In genomic region chr18:8341481-8342230, GRCh38 we compare ENCODE assay signal across 1 cellular context.
TF ChIP-seq lines count a peak whose summit lies in the region.

No MANE protein-coding gene starts in this region.

TF ChIP-seq in HepG2, 621 proteins besides CTCF, POLR2A, EP300 and RAD21 (continued from another document and continues in another):
- TF ChIP-seq FOXC1 (CRISPR knock-in tag; IDR thresholded peaks at IDR 0.05; ENCODE audit: borderline replicate concordance): no peak
- no peak for TF ChIP-seq SMAD9 (CRISPR knock-in tag; IDR thresholded peaks at IDR 0.05)
- no peak for TF ChIP-seq HDAC6 (IDR thresholded peaks at IDR 0.05; ENCODE audit: low read depth, low read length)
- no peak for TF ChIP-seq CSRNP2 (CRISPR knock-in tag; conservative IDR thresholded peaks at IDR 0.05; ENCODE audit: low read depth)
- 0 out of 2 replicates have a peak, but pooled peaks have one; percentile 44 for TF ChIP-seq SALL2 (CRISPR knock-in tag; IDR thresholded peaks at IDR 0.05)
- TF ChIP-seq SOX13 (IDR thresholded peaks at IDR 0.05): peak; percentile 69; the same call in 1 of the 2 replicates
- TF ChIP-seq SOX13 (CRISPR knock-in tag; conservative IDR thresholded peaks at IDR 0.05 in 1 of 2, IDR thresholded peaks at IDR 0.05 in 1 of 2): peak in 1 of 2 experiments; percentile 84; a peak in 2 of 4 replicates
- peak; percentile 29; the same call in 1 of the 2 replicates for TF ChIP-seq ZNF331 (CRISPR knock-in tag; IDR thresholded peaks at IDR 0.05)
- TF ChIP-seq ZNF574 (CRISPR knock-in tag; IDR thresholded peaks at IDR 0.05): peak; percentile 45; the same call in 1 of the 2 replicates
- 0 out of 2 replicates have a peak, but pooled peaks have one; percentile 53 for TF ChIP-seq ZC3H13 (CRISPR knock-in tag; IDR thresholded peaks at IDR 0.05)
- TF ChIP-seq MYC (CRISPR knock-in tag; IDR thresholded peaks at IDR 0.05; ENCODE audit: borderline replicate concordance): peak; percentile 43; the same call in 1 of the 2 replicates
- no peak for TF ChIP-seq PRMT3 (CRISPR knock-in tag; IDR thresholded peaks at IDR 0.05; ENCODE audit: borderline replicate concordance, low read depth)
- TF ChIP-seq RNF2 (conservative IDR thresholded peaks at IDR 0.05; ENCODE audit: low read depth): no peak
- TF ChIP-seq KLF13 (CRISPR knock-in tag; IDR thresholded peaks at IDR 0.05): no peak
- TF ChIP-seq ZNF264 (CRISPR knock-in tag; IDR thresholded peaks at IDR 0.05): 0 out of 2 replicates have a peak, but pooled peaks have one; percentile 63
- TF ChIP-seq, protein P1, sequence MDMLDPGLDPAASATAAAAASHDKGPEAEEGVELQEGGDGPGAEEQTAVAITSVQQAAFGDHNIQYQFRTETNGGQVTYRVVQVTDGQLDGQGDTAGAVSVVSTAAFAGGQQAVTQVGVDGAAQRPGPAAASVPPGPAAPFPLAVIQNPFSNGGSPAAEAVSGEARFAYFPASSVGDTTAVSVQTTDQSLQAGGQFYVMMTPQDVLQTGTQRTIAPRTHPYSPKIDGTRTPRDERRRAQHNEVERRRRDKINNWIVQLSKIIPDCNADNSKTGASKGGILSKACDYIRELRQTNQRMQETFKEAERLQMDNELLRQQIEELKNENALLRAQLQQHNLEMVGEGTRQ (IDR thresholded peaks at IDR 0.05; ENCODE audit: low read depth, low read length): no peak
- TF ChIP-seq, protein P1 (CRISPR knock-in tag; IDR thresholded peaks at IDR 0.05; ENCODE audit: borderline replicate concordance): no peak
- TF ChIP-seq ZSCAN21 (CRISPR knock-in tag; IDR thresholded peaks at IDR 0.05; ENCODE audit: borderline replicate concordance): no peak
- TF ChIP-seq KLF11 (CRISPR knock-in tag; IDR thresholded peaks at IDR 0.05): no peak
- peak; percentile 88 for TF ChIP-seq ZNF280D (CRISPR knock-in tag; IDR thresholded peaks at IDR 0.05)
- TF ChIP-seq ZBTB20 (CRISPR knock-in tag; IDR thresholded peaks at IDR 0.05; ENCODE audit: borderline replicate concordance, low read depth): peak; percentile 58; the same call in 1 of the 2 replicates
- TF ChIP-seq IKZF1 (IDR thresholded peaks at IDR 0.05): no peak
- TF ChIP-seq, protein P2, sequence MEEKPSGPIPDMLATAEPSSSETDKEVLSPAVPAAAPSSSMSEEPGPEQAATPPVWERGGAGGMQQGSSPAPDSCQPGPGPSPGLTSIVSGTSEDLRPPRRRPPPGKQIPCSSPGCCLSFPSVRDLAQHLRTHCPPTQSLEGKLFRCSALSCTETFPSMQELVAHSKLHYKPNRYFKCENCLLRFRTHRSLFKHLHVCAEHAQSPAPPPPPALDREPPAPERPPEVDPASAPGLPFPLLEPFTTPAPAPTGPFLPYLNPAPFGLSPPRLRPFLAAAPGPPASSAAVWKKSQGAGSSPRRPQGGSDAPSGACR (CRISPR knock-in tag; IDR thresholded peaks at IDR 0.05): no peak
- no peak; the same call in 1 of the 2 replicates for TF ChIP-seq FOXK1 (CRISPR knock-in tag; IDR thresholded peaks at IDR 0.05; ENCODE audit: borderline replicate concordance, low read depth)
- peak; percentile 78 for TF ChIP-seq ZNF263 (CRISPR knock-in tag; IDR thresholded peaks at IDR 0.05)
- TF ChIP-seq ZZZ3 (CRISPR knock-in tag; IDR thresholded peaks at IDR 0.05; ENCODE audit: borderline replicate concordance): no peak
- no peak for TF ChIP-seq TAF1 (CRISPR knock-in tag; IDR thresholded peaks at IDR 0.05)
- TF ChIP-seq ZNF703 (CRISPR knock-in tag; IDR thresholded peaks at IDR 0.05; ENCODE audit: borderline replicate concordance): no peak
- TF ChIP-seq, protein P3, sequence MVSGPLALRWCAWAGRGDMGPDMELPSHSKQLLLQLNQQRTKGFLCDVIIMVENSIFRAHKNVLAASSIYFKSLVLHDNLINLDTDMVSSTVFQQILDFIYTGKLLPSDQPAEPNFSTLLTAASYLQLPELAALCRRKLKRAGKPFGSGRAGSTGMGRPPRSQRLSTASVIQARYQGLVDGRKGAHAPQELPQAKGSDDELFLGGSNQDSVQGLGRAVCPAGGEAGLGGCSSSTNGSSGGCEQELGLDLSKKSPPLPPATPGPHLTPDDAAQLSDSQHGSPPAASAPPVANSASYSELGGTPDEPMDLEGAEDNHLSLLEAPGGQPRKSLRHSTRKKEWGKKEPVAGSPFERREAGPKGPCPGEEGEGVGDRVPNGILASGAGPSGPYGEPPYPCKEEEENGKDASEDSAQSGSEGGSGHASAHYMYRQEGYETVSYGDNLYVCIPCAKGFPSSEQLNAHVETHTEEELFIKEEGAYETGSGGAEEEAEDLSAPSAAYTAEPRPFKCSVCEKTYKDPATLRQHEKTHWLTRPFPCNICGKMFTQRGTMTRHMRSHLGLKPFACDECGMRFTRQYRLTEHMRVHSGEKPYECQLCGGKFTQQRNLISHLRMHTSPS (CRISPR knock-in tag; IDR thresholded peaks at IDR 0.05; ENCODE audit: low read depth): peak; percentile 43; the same call in 1 of the 2 replicates
- no peak for TF ChIP-seq ZNF253 (CRISPR knock-in tag; IDR thresholded peaks at IDR 0.05; ENCODE audit: borderline replicate concordance)
- no peak for TF ChIP-seq ZNF557 (CRISPR knock-in tag; IDR thresholded peaks at IDR 0.05)
- TF ChIP-seq, protein P4, sequence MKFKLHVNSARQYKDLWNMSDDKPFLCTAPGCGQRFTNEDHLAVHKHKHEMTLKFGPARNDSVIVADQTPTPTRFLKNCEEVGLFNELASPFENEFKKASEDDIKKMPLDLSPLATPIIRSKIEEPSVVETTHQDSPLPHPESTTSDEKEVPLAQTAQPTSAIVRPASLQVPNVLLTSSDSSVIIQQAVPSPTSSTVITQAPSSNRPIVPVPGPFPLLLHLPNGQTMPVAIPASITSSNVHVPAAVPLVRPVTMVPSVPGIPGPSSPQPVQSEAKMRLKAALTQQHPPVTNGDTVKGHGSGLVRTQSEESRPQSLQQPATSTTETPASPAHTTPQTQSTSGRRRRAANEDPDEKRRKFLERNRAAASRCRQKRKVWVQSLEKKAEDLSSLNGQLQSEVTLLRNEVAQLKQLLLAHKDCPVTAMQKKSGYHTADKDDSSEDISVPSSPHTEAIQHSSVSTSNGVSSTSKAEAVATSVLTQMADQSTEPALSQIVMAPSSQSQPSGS (CRISPR knock-in tag; IDR thresholded peaks at IDR 0.05): peak; percentile 95
- TF ChIP-seq RFX1 (IDR thresholded peaks at IDR 0.05): no peak
- TF ChIP-seq, protein P5, sequence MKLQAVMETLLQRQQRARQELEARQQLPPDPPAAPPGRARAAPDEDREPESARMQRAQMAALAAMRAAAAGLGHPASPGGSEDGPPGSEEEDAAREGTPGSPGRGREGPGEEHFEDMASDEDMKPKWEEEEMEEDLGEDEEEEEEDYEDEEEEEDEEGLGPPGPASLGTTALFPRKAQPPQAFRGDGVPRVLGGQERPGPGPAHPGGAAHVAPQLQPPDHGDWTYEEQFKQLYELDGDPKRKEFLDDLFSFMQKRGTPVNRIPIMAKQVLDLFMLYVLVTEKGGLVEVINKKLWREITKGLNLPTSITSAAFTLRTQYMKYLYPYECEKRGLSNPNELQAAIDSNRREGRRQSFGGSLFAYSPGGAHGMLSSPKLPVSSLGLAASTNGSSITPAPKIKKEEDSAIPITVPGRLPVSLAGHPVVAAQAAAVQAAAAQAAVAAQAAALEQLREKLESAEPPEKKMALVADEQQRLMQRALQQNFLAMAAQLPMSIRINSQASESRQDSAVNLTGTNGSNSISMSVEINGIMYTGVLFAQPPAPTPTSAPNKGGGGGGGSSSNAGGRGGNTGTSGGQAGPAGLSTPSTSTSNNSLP (IDR thresholded peaks at IDR 0.05; ENCODE audit: low read depth, low read length): peak; percentile 88
- TF ChIP-seq ZNF784 (CRISPR knock-in tag; IDR thresholded peaks at IDR 0.05; ENCODE audit: borderline replicate concordance): 0 out of 2 replicates have a peak, but pooled peaks have one; percentile 41
- TF ChIP-seq UBTF (CRISPR knock-in tag; IDR thresholded peaks at IDR 0.05): peak; percentile 25; the same call in 1 of the 2 replicates
- TF ChIP-seq NRL (CRISPR knock-in tag; IDR thresholded peaks at IDR 0.05; ENCODE audit: borderline replicate concordance): no peak
- TF ChIP-seq ZNF276 (CRISPR knock-in tag; IDR thresholded peaks at IDR 0.05; ENCODE audit: low read depth): no peak
